10 cellular contexts compared by ENCODE assay signal in genomic region chr3:195697582-195698324, GRCh38. TPM values are rescaled to one million over a fixed set of nuclear protein-coding genes. Genes with fewer than 3 reads are reported as not detected.
DNase-seq lines count a peak whose midpoint lies in the region; ATAC-seq and TF ChIP-seq lines count a peak whose summit lies in the region.
"Had no signal": no experiment of that assay in that cellular context is flagged by ENCODE, and none has a peak within 500 bp of the region (broad histone marks: within the 10 kb centered on the region; RNA-seq: fewer than 3 reads in every experiment).

No MANE protein-coding gene starts in this region.

- WGBS in endodermal cell (ENCODE audit: insufficient coverage in 1 of 2, insufficient read length in 1 of 2), 2 experiments = 63 to 69% methylated on average over 11 of the region's 11 CpGs
- WGBS in lung, 2 donors = 67 to 78% methylated on average over 11 of the region's 11 CpGs

- H3K9ac ChIP-seq in endodermal cell (ENCODE audit: extremely low read depth, low read length, poor library complexity, severe bottlenecking) = no peak overlapping the region

- H3K36me3 Mint-ChIP-seq in endodermal cell (ENCODE audit: low read depth) = peaks cover 34% of the 10 kb centered on the region

- H3K4me1 Mint-ChIP-seq in endodermal cell = peaks cover 25% of the 10 kb centered on the region

- H3K4me3 ChIP-seq in endodermal cell (ENCODE audit: low read length) (no peak overlapping the region), lung (no peak overlapping the region)

- peak overlapping the region; percentile 29 for H3K27ac Mint-ChIP-seq in endodermal cell

- no peak overlapping the region for H3K4me3 Mint-ChIP-seq in endodermal cell

- TF ChIP-seq CTCF in endodermal cell (conservative IDR thresholded peaks at IDR 0.05) = no peak
- no peak for TF ChIP-seq CTCF in lung (IDR thresholded peaks at IDR 0.05; ENCODE audit: control extremely low read depth, extremely low read depth)

- H3K9me3 ChIP-seq in endodermal cell (ENCODE audit: control insufficient read depth, low read length) (no peaks in the 10 kb centered on the region), lung (ENCODE audit: control insufficient read depth in 2 of 2, insufficient read depth in 1 of 2, low read length in 1 of 2) (no peaks in the 10 kb centered on the region)

- ATAC-seq in lung (ENCODE audit: insufficient read depth, low FRiP score) (peak; percentile 53), HG03439 (IDR thresholded peaks at IDR 0.05; ENCODE audit: unreplicated experiment) (no peak), HG03521 (IDR thresholded peaks at IDR 0.05; ENCODE audit: unreplicated experiment) (no peak), HG03565 (IDR thresholded peaks at IDR 0.05; ENCODE audit: unreplicated experiment) (no peak)
- ATAC-seq: activated CD4-positive, CD25-positive, alpha-beta regulatory T cell treated with anti-CD3 and anti-CD28 coated beads, Interleukin-2, amount 50 U/mL, for 24 hours had no signal

- H3K4me1 ChIP-seq in endodermal cell (ENCODE audit: control insufficient read depth, insufficient read depth, low read length) (peaks cover 13% of the 10 kb centered on the region), lung (ENCODE audit: control insufficient read depth in 2 of 2, insufficient read depth in 2 of 2, low read length in 2 of 2) (no peaks in the 10 kb centered on the region)

- H3K27me3 Mint-ChIP-seq in endodermal cell (ENCODE audit: insufficient read depth) = no peaks in the 10 kb centered on the region

- peaks cover 18% of the 10 kb centered on the region for H3K36me3 ChIP-seq in endodermal cell (ENCODE audit: control insufficient read depth, insufficient read depth, low read length)
- H3K36me3 ChIP-seq in lung (ENCODE audit: control insufficient read depth in 2 of 2, insufficient read depth in 2 of 2, low read length in 2 of 2) = peaks cover 3 to 21% of the 10 kb centered on the region in 2 donors

- TF ChIP-seq RAD21 in Ishikawa (IDR thresholded peaks at IDR 0.05; ENCODE audit: low read depth) = no peak

- no peaks in the 10 kb centered on the region for H3K27me3 ChIP-seq in endodermal cell (ENCODE audit: control insufficient read depth, insufficient read depth, low read length, poor library complexity, severe bottlenecking)
- H3K27me3 ChIP-seq in lung (ENCODE audit: control insufficient read depth, insufficient read depth) = no peaks in the 10 kb centered on the region

- H3K9me3 Mint-ChIP-seq in endodermal cell = no peaks in the 10 kb centered on the region

- TF ChIP-seq EP300 in Ishikawa (IDR thresholded peaks at IDR 0.05; ENCODE audit: borderline replicate concordance) = no peak

- DNase-seq in CD1c-positive myeloid dendritic cell (ENCODE audit: extremely low spot score) (peak; percentile 50), endodermal cell (peak; percentile 76), lung (ENCODE audit: low spot score) (no peak), nucleus accumbens (lab: John Stamatoyannopoulos, UW) (no peak)
- DNase-seq: NCI-H2107 had no signal

- H3K27ac ChIP-seq in endodermal cell (ENCODE audit: low read depth, low read length) (peak overlapping the region; percentile 1), lung (ENCODE audit: low read depth in 1 of 2, low read length in 1 of 2) (no peak overlapping the region)

TF ChIP-seq in Ishikawa, 13 proteins besides CTCF, POLR2A, EP300 and RAD21:
- TF ChIP-seq REST (IDR thresholded peaks at IDR 0.05; ENCODE audit: low read depth) = no peak
- TF ChIP-seq USF1 (IDR thresholded peaks at IDR 0.05) = no peak
- TF ChIP-seq EGR1 (IDR thresholded peaks at IDR 0.05) = no peak
- TF ChIP-seq TEAD4 (IDR thresholded peaks at IDR 0.05) = peak; percentile 49; the same call in 1 of the 2 replicates
- TF ChIP-seq NFIC (IDR thresholded peaks at IDR 0.05) = 0 out of 2 replicates have a peak, but pooled peaks have one; percentile 20
- no peak for TF ChIP-seq MAX (IDR thresholded peaks at IDR 0.05)

RNA-seq across cellular contexts. Expression of gene MUC20, which starts 23.0 kb away (rescaled TPM):
- total RNA-seq in endodermal cell (1 to 10 TPM in 1 of 2 donors, under 1 TPM in 1; 0.89 to 1.3 TPM), lung (10 to 100 TPM; 15.7 to 20.7 TPM)
- 0.89 TPM for polyA plus RNA-seq in endodermal cell (2013, experiment 1 of 2)
- 1.7 TPM for polyA plus RNA-seq in endodermal cell (2013, experiment 2 of 2)
- polyA plus RNA-seq in lung = 10 to 100 TPM; 11.0 to 23.9 TPM

Comparison
In these comparisons a context has a peak if more than half of its experiments do, and no peak if none do; other contexts are left out.
1. DNase-seq: peak in CD1c-positive myeloid dendritic cell (single experiment) and endodermal cell (single experiment); none in lung (single experiment) and nucleus accumbens (0 of 56).
2. RNA of gene MUC20, which starts 23.0 kb away (total RNA-seq): 15.7 to 20.7 TPM in lung; 0.89 to 1.3 TPM in endodermal cell; every median in the first group is over 4 times any median in the second.